Comparison of ENCODE assay signal across 7 cellular contexts in the genomic region with DNA sequence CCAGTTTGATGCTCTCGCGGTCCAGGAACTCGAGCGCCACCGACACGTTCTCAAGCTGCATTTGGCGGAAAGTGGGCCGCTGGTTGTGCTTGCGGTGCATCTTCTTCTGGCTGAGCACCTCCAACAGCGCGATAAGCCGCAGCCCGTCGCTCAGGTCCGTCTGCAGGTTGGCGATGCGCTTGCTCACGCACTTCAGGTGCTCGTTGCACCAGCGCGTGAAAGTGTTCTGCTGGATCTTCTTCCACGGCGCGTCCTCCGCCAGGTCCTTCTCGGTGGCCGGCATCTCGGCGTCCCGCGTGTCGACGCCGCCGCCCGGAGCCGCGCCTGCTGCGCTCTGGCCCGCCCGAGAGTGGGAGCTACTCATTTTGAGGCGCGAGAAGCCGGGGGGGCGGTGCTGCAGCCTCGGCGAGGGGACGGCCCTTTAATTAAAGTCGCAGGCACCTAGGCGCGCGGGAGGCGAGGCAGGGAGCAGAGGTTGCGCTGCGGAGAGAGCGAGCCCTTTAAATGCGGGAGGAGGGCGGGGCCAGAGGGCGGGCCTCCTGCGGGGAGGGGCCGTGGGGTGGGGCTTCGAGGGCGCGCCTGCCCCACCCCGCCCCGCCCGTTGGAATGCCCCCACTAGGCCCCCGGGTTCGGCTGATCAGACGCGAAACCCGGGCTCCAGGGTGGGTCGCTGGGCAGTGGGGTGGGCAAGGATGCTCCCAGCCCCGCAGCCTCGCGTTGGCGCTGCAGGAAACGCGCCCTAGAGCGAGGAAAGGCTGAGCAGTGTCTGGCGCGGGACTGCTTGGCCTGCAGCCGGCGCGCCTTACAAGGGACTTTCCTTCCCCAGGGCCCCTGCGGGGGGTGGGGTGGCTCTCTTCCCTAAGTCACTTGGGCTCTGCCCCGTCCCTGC. TPM values are rescaled to one million over a fixed set of nuclear protein-coding genes. Genes with fewer than 3 reads are reported as not detected.
DNase-seq lines count a peak whose midpoint lies in the region; ATAC-seq and TF ChIP-seq lines count a peak whose summit lies in the region.

No MANE protein-coding gene starts in this region.

- H3K36me3 ChIP-seq in brain microvascular endothelial cell (replicated peaks), result peaks cover 34% of the 10 kb centered on the region
- H3K36me3 ChIP-seq in iPS-20b (ENCODE audit: insufficient read depth, low read depth, low read length), result peaks cover 33% of the 10 kb centered on the region
- peaks cover 5 to 6% (median 6%) of the 10 kb centered on the region in 3 donors for H3K36me3 ChIP-seq in skeletal muscle tissue (ENCODE audit: control insufficient read depth in 3 of 3, insufficient read depth in 3 of 3, low read length in 3 of 3)

- ATAC-seq in GM18505 (IDR thresholded peaks at IDR 0.05; ENCODE audit: unreplicated experiment), result peak; percentile 55
- peak; percentile 54 for ATAC-seq in HG03025 (IDR thresholded peaks at IDR 0.05; ENCODE audit: low FRiP score, unreplicated experiment)

- TF ChIP-seq POLR2A in GM18505 (IDR thresholded peaks at IDR 0.05; ENCODE audit: borderline replicate concordance, extremely low read depth, insufficient read depth, insufficient read length), result peak; percentile 99

- H3K27ac ChIP-seq in brain microvascular endothelial cell (peak overlapping the region; percentile 99), iPS-20b (ENCODE audit: low read length) (peak overlapping the region; percentile 56), skeletal muscle tissue (ENCODE audit: low read depth, low read length) (peak overlapping the region; percentile 80)

- H3K9ac ChIP-seq in iPS-20b (ENCODE audit: low read depth, low read length), result peak overlapping the region; percentile 99
- H3K9ac ChIP-seq in skeletal muscle tissue (ENCODE audit: low read depth in 1 of 3, low read length in 3 of 3), result peak overlapping the region in 2 of 3 donors; percentile 56 to 82

- no peak for TF ChIP-seq CTCF in brain microvascular endothelial cell (IDR thresholded peaks at IDR 0.05; ENCODE audit: low read depth, low read length, missing control alignments)

- no peaks in the 10 kb centered on the region; the same call in 1 of the 2 replicates for H3K4me1 ChIP-seq in iPS-20b (ENCODE audit: insufficient read depth, low read length)
- peaks cover 24 to 48% (median 35%) of the 10 kb centered on the region in 3 donors for H3K4me1 ChIP-seq in skeletal muscle tissue (ENCODE audit: control insufficient read depth in 3 of 3, insufficient read depth in 3 of 3, low read length in 3 of 3)

- in situ Hi-C loops in brain microvascular endothelial cell (cut with HindIII; ENCODE audit: low pct_ligation_motif_present, low sequenced_read_pairs), result no loop called here

- H3K4me3 ChIP-seq in brain microvascular endothelial cell (ENCODE audit: low read depth, low read length) (peak overlapping the region; percentile 95), iPS-20b (ENCODE audit: low read length) (peak overlapping the region; percentile 96), skeletal muscle tissue (ENCODE audit: low read length in 3 of 3) (peak overlapping the region; percentile 83 to 90 (median 87))

- H3K27me3 ChIP-seq in brain microvascular endothelial cell (replicated peaks) (no peaks in the 10 kb centered on the region), iPS-20b (ENCODE audit: insufficient read depth, low read length) (peaks cover 22% of the 10 kb centered on the region; the same call in 1 of the 2 replicates), skeletal muscle tissue (ENCODE audit: control insufficient read depth in 3 of 3, insufficient read depth in 3 of 3, low read length in 3 of 3) (no peaks in the 10 kb centered on the region)

- H3K9me3 ChIP-seq in iPS-20b (ENCODE audit: insufficient read depth, low read depth, low read length), result no peaks in the 10 kb centered on the region
- H3K9me3 ChIP-seq in skeletal muscle tissue (ENCODE audit: control insufficient read depth in 3 of 3, low read length in 3 of 3), result no peaks in the 10 kb centered on the region

- DNase-seq in NCI-H2107 (lab: John Stamatoyannopoulos, UW) (peak; percentile 78), UCSD-AML1 (lab: John Stamatoyannopoulos, UW; ENCODE audit: unreplicated experiment) (peak; percentile 89), brain microvascular endothelial cell (peak; percentile 88)

RNA-seq across cellular contexts. Expression of gene FLNA, which starts 3.3 kb away (rescaled TPM):
- 331 TPM for total RNA-seq in skeletal muscle tissue

RNA-seq across cellular contexts. Expression of gene EMD, which starts 8.0 kb away (rescaled TPM):
- 10.4 TPM for total RNA-seq in skeletal muscle tissue

RNA-seq across cellular contexts. Expression of gene RPL10, which starts 27.1 kb away (rescaled TPM):
- total RNA-seq in skeletal muscle tissue, result 4,963 TPM

RNA-seq across cellular contexts. Expression of gene DNASE1L1, which starts 37.9 kb away (rescaled TPM):
- 47.0 TPM for total RNA-seq in skeletal muscle tissue

RNA-seq across cellular contexts. Expression of gene TAFAZZIN, which starts 40.2 kb away (rescaled TPM):
- 7.3 TPM for total RNA-seq in skeletal muscle tissue

Comparison
In these comparisons a context has a peak if more than half of its experiments do, and no peak if none do; other contexts are left out.
1. Peak in every context shown above with its lines: DNase-seq, ATAC-seq, H3K4me3 ChIP-seq and H3K27ac ChIP-seq.